29 cellular contexts compared by ENCODE assay signal in the genomic region with DNA sequence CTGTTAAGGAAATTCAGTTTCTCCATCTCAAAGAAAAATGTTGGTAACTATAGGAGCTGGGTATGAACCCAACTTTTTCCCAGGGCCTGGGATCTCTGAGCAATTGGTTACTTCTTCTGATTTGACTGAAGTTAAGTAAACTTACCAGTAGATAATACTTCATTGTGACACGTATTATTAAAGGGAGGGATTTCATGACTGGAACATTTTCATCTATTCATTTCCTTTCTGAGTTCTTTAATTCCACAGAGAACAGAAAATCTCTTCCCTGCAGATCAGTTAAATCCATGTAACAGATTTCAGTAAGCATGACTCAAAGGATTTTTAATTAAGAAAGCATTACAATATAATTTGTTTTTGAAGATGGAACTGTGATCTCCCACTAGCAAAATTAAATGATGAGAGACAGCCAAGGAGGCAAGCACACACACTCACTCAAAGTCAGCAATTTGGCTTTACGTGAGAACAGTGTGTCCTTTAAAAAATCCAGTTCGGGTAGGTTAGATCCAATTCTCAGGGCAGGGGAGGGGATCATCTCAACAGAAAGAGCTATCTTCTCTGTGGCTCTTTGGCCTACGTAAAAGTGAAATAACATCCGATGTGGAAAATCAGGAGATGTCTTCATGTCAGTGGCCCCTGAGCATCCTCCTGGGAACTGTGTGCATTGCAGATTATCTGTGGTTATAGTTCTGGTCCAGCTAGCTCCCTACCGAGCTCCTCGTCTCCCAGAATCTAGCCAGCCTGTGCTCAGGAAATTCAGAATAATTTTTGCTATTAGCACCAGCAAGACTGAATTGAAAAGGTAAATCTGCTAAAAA. TPM values are rescaled to one million over a fixed set of nuclear protein-coding genes. Genes with fewer than 3 reads are reported as not detected.
DNase-seq lines count a peak whose midpoint lies in the region; ATAC-seq and TF ChIP-seq lines count a peak whose summit lies in the region.
"Had no signal": no experiment of that assay in that cellular context is flagged by ENCODE, and none has a peak within 500 bp of the region (broad histone marks: within the 10 kb centered on the region; RNA-seq: fewer than 3 reads in every experiment).

No MANE protein-coding gene starts in this region.

- H3K9ac ChIP-seq in adipocyte (ENCODE audit: low read length): peak overlapping the region; percentile 21

- H3K4me1 ChIP-seq in adipocyte (ENCODE audit: control insufficient read depth, insufficient read depth, low read length) (peaks cover 16% of the 10 kb centered on the region), heart right ventricle (peaks cover 0 to 36% (median 12%) of the 10 kb centered on the region in 9 donors), psoas muscle (peaks cover 2% of the 10 kb centered on the region), uterus (peaks cover 0 to 7% of the 10 kb centered on the region in 2 donors)
- H3K4me1 ChIP-seq: lower lobe of right lung had no signal

- DNase-seq in adipocyte (ENCODE audit: low read depth) (no peak), heart right ventricle (no peak), psoas muscle (no peak), uterus (peak in 1 of 2 donors; percentile 27), epidermal melanocyte (ENCODE audit: insufficient read length, low spot score) (no peak), head of caudate nucleus (no peak), activated T-cell treated with anti-CD3 and anti-CD28 coated beads for 4 hours (no peak)
- DNase-seq: activated CD4-positive, alpha-beta T cell treated with anti-CD3 and anti-CD28 coated beads, Interleukin-2, amount 50 U/mL, for 48 hours; DND-41; GOT3; Karpas-422; lower lobe of right lung; NCI-H146; NCI-H2107; NCI-H446; stimulated activated naive CD4-positive, alpha-beta T cell treated with Interleukin-2 at 50 U/mL for 16 hours had no signal

- intact Hi-C loops in heart right ventricle (cut with DNase I): no loop called here
- intact Hi-C loops in psoas muscle (cut with DNase I): no loop called here
- intact Hi-C loops in uterus (cut with DNase I; ENCODE audit: low total_unique reads): no loop called here
- intact Hi-C loops in head of caudate nucleus (cut with DNase I): no loop called here

- ATAC-seq in heart right ventricle (peak in 4 of 8 donors; percentile 5 to 76 (median 53)), psoas muscle (peak in 2 of 4 donors; percentile 39 to 41)
- ATAC-seq: activated CD4-positive, CD25-positive, alpha-beta regulatory T cell treated with anti-CD3 and anti-CD28 coated beads, Interleukin-2, amount 50 U/mL, for 24 hours; HepG2; lower lobe of right lung had no signal

- no peaks in the 10 kb centered on the region for H3K36me3 ChIP-seq in adipocyte (ENCODE audit: control insufficient read depth, insufficient read depth, low read length, severe bottlenecking)
- H3K36me3 ChIP-seq in heart right ventricle: no peaks in the 10 kb centered on the region
- no peaks in the 10 kb centered on the region for H3K36me3 ChIP-seq in psoas muscle (ENCODE audit: insufficient read depth in 1 of 2, low read depth in 1 of 2)
- no peaks in the 10 kb centered on the region for H3K36me3 ChIP-seq in uterus
- H3K36me3 ChIP-seq: ascending aorta, lower lobe of right lung had no signal

- TF ChIP-seq POLR2A in uterus (IDR thresholded peaks at IDR 0.05): no peak

- H3K9me3 ChIP-seq in adipocyte (ENCODE audit: control insufficient read depth, low read length) (no peaks in the 10 kb centered on the region), heart right ventricle (no peaks in the 10 kb centered on the region), psoas muscle (no peaks in the 10 kb centered on the region), uterus (no peaks in the 10 kb centered on the region)
- H3K9me3 ChIP-seq: ascending aorta, lower lobe of right lung had no signal

- TF ChIP-seq CTCF in heart right ventricle (IDR thresholded peaks at IDR 0.05) (no peak), psoas muscle (IDR thresholded peaks at IDR 0.05) (no peak), uterus (IDR thresholded peaks at IDR 0.05) (no peak)

- H3K27me3 ChIP-seq in adipocyte (replicated peaks; ENCODE audit: control insufficient read depth, insufficient read depth, low read length): no peaks in the 10 kb centered on the region
- no peaks in the 10 kb centered on the region for H3K27me3 ChIP-seq in heart right ventricle
- no peaks in the 10 kb centered on the region for H3K27me3 ChIP-seq in psoas muscle (ENCODE audit: insufficient read depth in 3 of 3, low read length in 2 of 3)
- no peaks in the 10 kb centered on the region for H3K27me3 ChIP-seq in uterus
- H3K27me3 ChIP-seq: ascending aorta had no signal

- H3K27ac ChIP-seq in heart right ventricle: peak overlapping the region in 9 of 10 donors; percentile 20 to 61 (median 32)
- H3K27ac ChIP-seq in psoas muscle: peak overlapping the region; percentile 27
- H3K27ac ChIP-seq in uterus: peak overlapping the region; percentile 59 to 65
- H3K27ac ChIP-seq: lower lobe of right lung had no signal

- peak overlapping the region; percentile 25 for H3K4me3 ChIP-seq in adipocyte (ENCODE audit: low read length)
- H3K4me3 ChIP-seq in heart right ventricle: no peak overlapping the region
- H3K4me3 ChIP-seq in psoas muscle: no peak overlapping the region
- no peak overlapping the region for H3K4me3 ChIP-seq in uterus
- H3K4me3 ChIP-seq: ascending aorta, lower lobe of right lung had no signal

- 53 to 61% methylated on average over 7 of the region's 7 CpGs for WGBS in heart right ventricle, 2 donors
- WGBS in psoas muscle, 3 donors: 28 to 65% (median 37%) methylated on average over 7 of the region's 7 CpGs

RNA-seq across cellular contexts. Expression of a gene that starts 10.8 kb away (rescaled TPM):
- total RNA-seq in heart right ventricle: 1 to 10 TPM in 9 of 10 donors, under 1 TPM in 1; 0.93 to 7.5 (median 2.7) TPM
- 1 to 10 TPM in 1 of 2 donors, under 1 TPM in 1; 0.80 to 3.7 TPM for polyA plus RNA-seq in heart right ventricle
- total RNA-seq in psoas muscle: 10 to 100 TPM in 1 of 4 donors, 1 to 10 TPM in 3; 3.1 to 12.6 (median 5.1) TPM
- polyA plus RNA-seq in psoas muscle: 1 to 10 TPM; 1.1 to 2.4 (median 1.5) TPM
- total RNA-seq in uterus: 10 to 100 TPM in 3 of 4 donors, 1 to 10 TPM in 1; 5.6 to 38.2 (median 13.2) TPM
- total RNA-seq: activated T-helper 2 cell treated with anti-CD3 and anti-CD28 coated beads, Interferon-gamma antibody, Interleukin-2, Interleukin-4, amounts not matched to agents 10 μg/mL and 5 μg/mL and 100 μg/mL, durations not matched to agents 14 hours and 24 hours and 36 hours; HepG2; RPMI7951; SK-MEL-5 had no signal
- polyA plus RNA-seq: AG04450, HepG2, keratinocyte, neural cell had no signal

RNA-seq across cellular contexts. Expression of a gene that starts 41.2 kb away (rescaled TPM):
- not detected for total RNA-seq in heart right ventricle
- not detected for polyA plus RNA-seq in heart right ventricle
- under 1 TPM in 1 of 4 donors, not detected in 3; 0.10 TPM for total RNA-seq in psoas muscle
- polyA plus RNA-seq in psoas muscle: not detected
- under 1 TPM in 1 of 4 donors, not detected in 3; 0.83 TPM for total RNA-seq in uterus
- total RNA-seq: ascending aorta, fibroblast of lung, glomerular endothelial cell, HepG2, HFFc6, mucosa of gallbladder, RPMI7951, SK-MEL-5 had no signal
- polyA plus RNA-seq: AG04450, fibroblast of lung, HepG2, neural cell had no signal
